Comparison of ENCODE assay signal across 8 cellular contexts in the genomic region with DNA sequence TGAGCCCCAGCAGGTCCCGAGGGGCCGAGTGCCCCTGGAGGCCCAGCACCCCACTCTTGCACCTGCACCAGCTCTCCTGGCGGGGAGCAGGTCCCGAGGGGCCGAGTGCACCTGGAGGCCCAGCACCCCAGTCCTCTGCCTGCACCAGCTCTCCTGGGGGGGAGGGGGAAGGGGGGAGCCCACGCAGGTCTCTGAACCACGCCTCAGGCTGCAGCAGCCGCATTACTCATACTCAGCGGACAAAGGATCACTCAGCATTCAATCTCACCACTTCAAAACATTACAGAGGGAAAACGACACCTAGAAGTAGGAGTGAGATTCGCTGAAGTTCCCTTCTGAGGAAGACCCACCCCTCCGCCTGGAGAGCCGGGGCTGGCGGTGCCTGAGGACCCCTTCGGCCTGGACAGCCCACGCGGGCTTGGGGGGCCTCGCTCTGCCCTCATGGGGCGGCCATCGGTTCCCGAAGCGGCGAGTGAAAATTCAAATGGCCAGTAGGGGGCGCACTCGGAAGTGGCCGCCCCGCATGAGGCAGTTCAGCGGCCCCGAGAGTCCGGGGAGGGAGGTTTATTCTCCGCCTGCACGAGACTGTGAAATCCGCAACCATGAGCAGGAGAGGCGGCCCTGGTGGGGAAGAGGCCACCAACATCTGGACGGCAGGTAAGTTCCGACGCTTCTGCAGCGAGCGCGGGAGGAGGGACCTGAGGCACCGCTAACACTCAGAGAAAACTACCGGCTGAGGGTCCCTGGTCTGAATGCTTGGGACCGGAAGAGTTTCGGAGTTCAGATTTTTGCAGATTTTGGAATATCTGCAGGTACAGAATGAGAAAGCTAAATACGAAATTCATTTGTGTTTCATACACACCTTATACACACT. TPM values are rescaled to one million over a fixed set of nuclear protein-coding genes. Genes with fewer than 3 reads are reported as not detected.
DNase-seq lines count a peak whose midpoint lies in the region; TF ChIP-seq lines count a peak whose summit lies in the region.

No MANE protein-coding gene starts in this region.

- H3K9me3 ChIP-seq in right atrium auricular region: no peaks in the 10 kb centered on the region

- H3K27ac ChIP-seq in right atrium auricular region: peak overlapping the region in 1 of 2 donors; percentile 66

- peak; percentile 86 for DNase-seq in D341Med (ENCODE audit: low spot score)
- DNase-seq in GM20000 (ENCODE audit: low spot score): peak; percentile 94
- DNase-seq in HT1080 (ENCODE audit: low read depth): peak; percentile 66
- peak in 33 of 56 donors; percentile 10 to 70 (median 35) for DNase-seq in amygdala (lab: John Stamatoyannopoulos, UW)
- DNase-seq in right atrium auricular region (ENCODE audit: low spot score): peak; percentile 77
- no peak for DNase-seq in retinal pigment epithelial cell (ENCODE audit: low read depth)
- DNase-seq in NCI-H446 treated with DMSO at 0.1 percent for 48 hours (lab: John Stamatoyannopoulos, UW): no peak

- H3K27me3 Mint-ChIP-seq in T-helper 1 cell treated with Interleukin-12 subunit alpha and Interleukin-12 subunit beta and Interleukin-4 antibody, amounts not matched to agents 30 μg/mL and 1 μg/mL, for 36 hours (ENCODE audit: low read depth): peaks cover 3% of the 10 kb centered on the region

- peak overlapping the region; percentile 65 for H3K4me3 Mint-ChIP-seq in T-helper 1 cell treated with Interleukin-12 subunit alpha and Interleukin-12 subunit beta and Interleukin-4 antibody, amounts not matched to agents 30 μg/mL and 1 μg/mL, for 36 hours

- H3K4me3 ChIP-seq in right atrium auricular region (peak overlapping the region; percentile 13 to 53), retinal pigment epithelial cell (ENCODE audit: low read length) (peak overlapping the region; percentile 52)

- H3K36me3 Mint-ChIP-seq in T-helper 1 cell treated with Interleukin-12 subunit alpha and Interleukin-12 subunit beta and Interleukin-4 antibody, amounts not matched to agents 30 μg/mL and 1 μg/mL, for 36 hours (ENCODE audit: low read depth): no peaks in the 10 kb centered on the region

- peak; percentile 85 for TF ChIP-seq CTCF in GM20000 (IDR thresholded peaks at IDR 0.05; ENCODE audit: extremely low read depth, missing control alignments)
- TF ChIP-seq CTCF in right atrium auricular region (IDR thresholded peaks at IDR 0.05): peak; percentile 51 to 97
- TF ChIP-seq CTCF in retinal pigment epithelial cell (conservative IDR thresholded peaks at IDR 0.05; ENCODE audit: low read depth, low read length): peak; percentile 76

- H3K36me3 ChIP-seq in right atrium auricular region: peaks cover 4% of the 10 kb centered on the region

- H3K4me1 ChIP-seq in right atrium auricular region: peaks cover 0 to 39% of the 10 kb centered on the region in 2 donors

- H3K4me1 Mint-ChIP-seq in T-helper 1 cell treated with Interleukin-12 subunit alpha and Interleukin-12 subunit beta and Interleukin-4 antibody, amounts not matched to agents 30 μg/mL and 1 μg/mL, for 36 hours (ENCODE audit: low read depth): peaks cover 4% of the 10 kb centered on the region

- no peaks in the 10 kb centered on the region for H3K27me3 ChIP-seq in right atrium auricular region

- no peak overlapping the region for H3K27ac Mint-ChIP-seq in T-helper 1 cell treated with Interleukin-12 subunit alpha and Interleukin-12 subunit beta and Interleukin-4 antibody, amounts not matched to agents 30 μg/mL and 1 μg/mL, for 36 hours

- H3K9me3 Mint-ChIP-seq in T-helper 1 cell treated with Interleukin-12 subunit alpha and Interleukin-12 subunit beta and Interleukin-4 antibody, amounts not matched to agents 30 μg/mL and 1 μg/mL, for 36 hours: no peaks in the 10 kb centered on the region

RNA-seq across cellular contexts. Expression of a gene that starts 1.1 kb away (rescaled TPM):
- total RNA-seq in HT1080 (2014; rRNA removed; shearing (Covaris generic)): 0.84 and 1.8 TPM in 2 replicates
- polyA plus RNA-seq in HT1080 (2015; cell fraction: cytosol; rRNA removed): 0.80 and 1.3 TPM in 2 replicates
- 0.61 and 1.3 TPM in 2 replicates for polyA plus RNA-seq in HT1080 (2015; cell fraction: nucleus; rRNA removed)
- 1 to 10 TPM; 4.6 to 6.9 TPM for total RNA-seq in right atrium auricular region

RNA-seq across cellular contexts. Expression of a gene that starts 42.5 kb away (rescaled TPM):
- 1.1 and 1.9 TPM in 2 replicates for total RNA-seq in HT1080 (2014; rRNA removed; shearing (Covaris generic))
- polyA plus RNA-seq in HT1080 (2015; cell fraction: cytosol; rRNA removed): 2.3 and 4.0 TPM in 2 replicates
- polyA plus RNA-seq in HT1080 (2015; cell fraction: nucleus; rRNA removed): 1.9 and 3.7 TPM in 2 replicates
- 10 to 100 TPM; 13.4 to 18.6 TPM for total RNA-seq in right atrium auricular region

Comparison
In these comparisons a context has a peak if more than half of its experiments do, and no peak if none do; other contexts are left out.
1. DNase-seq: peak in D341Med (single experiment), GM20000 (single experiment), HT1080 (single experiment), amygdala (33 of 56) and right atrium auricular region (single experiment); none in retinal pigment epithelial cell (single experiment) and NCI-H446 treated with DMSO at 0.1 percent for 48 hours (single experiment).
2. Peak in every context shown above with its lines, with median percentiles within 50 percentile points of each other: CTCF ChIP-seq.